11 cellular contexts compared by ENCODE assay signal in the genomic region with DNA sequence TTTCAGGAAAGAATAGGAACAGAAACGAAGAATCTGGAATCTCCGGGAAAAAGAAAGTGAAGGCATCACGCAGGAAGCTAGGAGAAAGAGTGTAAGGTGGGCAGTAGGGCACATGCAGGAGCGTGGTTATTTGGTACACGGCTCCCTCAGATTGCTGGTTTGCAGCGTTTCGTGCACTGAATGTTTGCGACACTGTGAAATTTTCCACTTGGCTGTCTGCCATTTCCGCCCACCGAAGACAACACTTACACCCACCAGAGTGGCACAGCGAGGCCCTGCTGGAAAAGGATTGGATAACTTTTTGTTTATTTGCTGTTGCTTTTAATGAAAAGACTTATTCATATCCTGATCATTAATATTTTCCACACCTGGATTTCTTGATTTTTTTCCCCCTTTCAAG.
A peak's percentile ranks its signal among the peaks of the same experiment; 100 is the strongest.
DNase-seq lines count a peak whose midpoint lies in the region; ATAC-seq and TF ChIP-seq lines count a peak whose summit lies in the region.
"Had no signal": no experiment of that assay in that cellular context is flagged by ENCODE, and none has a peak within 500 bp of the region (broad histone marks: within the 10 kb centered on the region; RNA-seq: fewer than 3 reads in every experiment).

No MANE protein-coding gene starts in this region.

- no peaks in the 10 kb centered on the region for H3K9me3 Mint-ChIP-seq in stimulated activated naive CD8-positive, alpha-beta T cell treated with anti-CD3 and anti-CD28 coated beads, Interleukin-15, Interleukin-2, amounts not matched to agents 100 ng/mL and 50 ng/mL, for 24 hours

- peaks cover 3% of the 10 kb centered on the region for H3K9me3 ChIP-seq in osteoblast (ENCODE audit: low read depth, low read length)
- H3K9me3 ChIP-seq: neutrophil, tibial artery had no signal

- peak overlapping the region; percentile 2 for H3K4me2 ChIP-seq in osteoblast (ENCODE audit: insufficient read depth, low read length)

- H4K20me1 ChIP-seq in osteoblast (ENCODE audit: insufficient read depth, low read length) = peaks cover 8% of the 10 kb centered on the region

- peaks cover 32% of the 10 kb centered on the region for H3K36me3 Mint-ChIP-seq in stimulated activated naive CD8-positive, alpha-beta T cell treated with anti-CD3 and anti-CD28 coated beads, Interleukin-15, Interleukin-2, amounts not matched to agents 100 ng/mL and 50 ng/mL, for 24 hours (ENCODE audit: low read depth)

- peak overlapping the region; percentile 91 for H3K27ac Mint-ChIP-seq in stimulated activated naive CD8-positive, alpha-beta T cell treated with anti-CD3 and anti-CD28 coated beads, Interleukin-15, Interleukin-2, amounts not matched to agents 100 ng/mL and 50 ng/mL, for 24 hours

- no peaks in the 10 kb centered on the region for H3K79me2 ChIP-seq in osteoblast (ENCODE audit: insufficient read depth, low read length)

- H3K36me3 ChIP-seq in osteoblast (ENCODE audit: insufficient read depth, low read length) = peaks cover 4% of the 10 kb centered on the region

- H2AFZ ChIP-seq in osteoblast (ENCODE audit: low read length) = no peak overlapping the region

- TF ChIP-seq CTCF in osteoblast (IDR thresholded peaks at IDR 0.05; ENCODE audit: extremely low read depth, low read depth, low read length) = no peak

- peak overlapping the region; percentile 69 for H3K4me3 Mint-ChIP-seq in stimulated activated naive CD8-positive, alpha-beta T cell treated with anti-CD3 and anti-CD28 coated beads, Interleukin-15, Interleukin-2, amounts not matched to agents 100 ng/mL and 50 ng/mL, for 24 hours

- H3K27ac ChIP-seq in osteoblast (ENCODE audit: low read depth, low read length) = no peak overlapping the region
- H3K27ac ChIP-seq: epithelial cell of prostate, neutrophil, tibial artery had no signal

- no peaks in the 10 kb centered on the region for H3K27me3 Mint-ChIP-seq in stimulated activated naive CD8-positive, alpha-beta T cell treated with anti-CD3 and anti-CD28 coated beads, Interleukin-15, Interleukin-2, amounts not matched to agents 100 ng/mL and 50 ng/mL, for 24 hours

- peaks cover 93% of the 10 kb centered on the region for H3K4me1 Mint-ChIP-seq in stimulated activated naive CD8-positive, alpha-beta T cell treated with anti-CD3 and anti-CD28 coated beads, Interleukin-15, Interleukin-2, amounts not matched to agents 100 ng/mL and 50 ng/mL, for 24 hours (ENCODE audit: low read depth)

- H3K4me1 ChIP-seq in osteoblast (ENCODE audit: insufficient read depth, low read length) = no peaks in the 10 kb centered on the region

- no peaks in the 10 kb centered on the region for H3K27me3 ChIP-seq in osteoblast (ENCODE audit: insufficient read depth, low read length)
- H3K27me3 ChIP-seq: neutrophil, tibial artery had no signal

- no peak for ATAC-seq in GM21423 (IDR thresholded peaks at IDR 0.05; ENCODE audit: unreplicated experiment)
- no peak for ATAC-seq in HG03460 (IDR thresholded peaks at IDR 0.05; ENCODE audit: unreplicated experiment)

- H3K4me3 ChIP-seq in osteoblast (ENCODE audit: insufficient read depth, low read length) = no peak overlapping the region
- H3K4me3 ChIP-seq: tibial artery had no signal

- DNase-seq in activated gamma-delta T cell treated with Interleukin-2 at 50 U/mL for 16 hours = peak; percentile 26
- DNase-seq in activated gamma-delta T cell (lab: John Stamatoyannopoulos, UW) = no peak
- peak; percentile 11 to 44 for DNase-seq in activated T-helper 1 cell treated with anti-CD3 and anti-CD28 coated beads, Interleukin-2, amount 50 U/mL, for 16 hours (ENCODE audit: low read depth in 1 of 2, low spot score in 1 of 2)
- no peak for DNase-seq in osteoblast (ENCODE audit: insufficient read length, low spot score, missing footprints)
- no peak for DNase-seq in UCSD-AML1 (lab: John Stamatoyannopoulos, UW; ENCODE audit: unreplicated experiment)
- DNase-seq: tibial artery had no signal

Comparison
In these comparisons a context has a peak if more than half of its experiments do, and no peak if none do; other contexts are left out.
1. DNase-seq: peak in activated gamma-delta T cell treated with Interleukin-2 at 50 U/mL for 16 hours (single experiment) and activated T-helper 1 cell treated with anti-CD3 and anti-CD28 coated beads, Interleukin-2, amount 50 U/mL, for 16 hours (2 of 2); none in activated gamma-delta T cell (single experiment), osteoblast (single experiment) and UCSD-AML1 (single experiment).